In genomic region chr3:59049671-59050331, GRCh38 we compare ENCODE assay signal across 8 cellular contexts. TPM values are rescaled to one million over a fixed set of nuclear protein-coding genes. Genes with fewer than 3 reads are reported as not detected.
DNase-seq lines count a peak whose midpoint lies in the region; ATAC-seq, FAIRE-seq and TF ChIP-seq lines count a peak whose summit lies in the region.

Gene CFAP20DC, minus strand, starts transcription at chr3:59050025. Its CDS starts 394 bp downstream, at chr3:59049631.

- peaks cover 10% of the 10 kb centered on the region for H3K4me1 Mint-ChIP-seq in activated CD8-positive, alpha-beta memory T cell treated with anti-CD3 and anti-CD28 coated beads, Interleukin-2, amount 10 ng/mL, durations not matched to agents 7 days and 5 days

- ATAC-seq in GM19324 (IDR thresholded peaks at IDR 0.05; ENCODE audit: low FRiP score, unreplicated experiment), result peak; percentile 100
- ATAC-seq in HG03457 (IDR thresholded peaks at IDR 0.05; ENCODE audit: unreplicated experiment), result peak; percentile 99
- ATAC-seq in activated CD8-positive, alpha-beta memory T cell treated with anti-CD3 and anti-CD28 coated beads, Interleukin-2, amount 10 ng/mL, durations not matched to agents 7 days and 5 days, result peak; percentile 99

- CTCF ChIA-PET in BJ (lab: Yijun Ruan, JAX), result no interaction called here
- CTCF ChIA-PET in activated CD8-positive, alpha-beta memory T cell treated with anti-CD3 and anti-CD28 coated beads, Interleukin-2, amount 10 ng/mL, durations not matched to agents 7 days and 5 days (lab: Charles Lee), result interaction anchor here (0.6 kb wide), 1 partner anchor 418 kb away, joined by 3 read pairs; no protein-coding TSS in a partner anchor

- H3K36me3 ChIP-seq in BJ (ENCODE audit: control insufficient read depth, insufficient read depth, low read length), result no peaks in the 10 kb centered on the region

- H3K4me3 ChIP-seq in BJ (ENCODE audit: low read depth, low read length), result peak within 1 kb of the TSS; percentile 58

- DNase-seq in BJ (ENCODE audit: low read depth), result peak; percentile 62
- peak; percentile 97 for DNase-seq in NCI-H69 (lab: John Stamatoyannopoulos, UW)
- peak; percentile 94 for DNase-seq in activated CD8-positive, alpha-beta memory T cell treated with anti-CD3 and anti-CD28 coated beads, Interleukin-2, amount 10 ng/mL, durations not matched to agents 7 days and 5 days
- peak; percentile 95 for DNase-seq in mesenteric fat pad (ENCODE audit: low spot score)
- peak; percentile 72 for DNase-seq in stimulated activated CD8-positive, alpha-beta memory T cell treated with anti-CD3 and anti-CD28 coated beads, Interleukin-15, amount 100 ng/mL, for 1 hour (ENCODE audit: low read depth)

- H3K27me3 ChIP-seq in BJ (ENCODE audit: control insufficient read depth, insufficient read depth, low read length), result no peaks in the 10 kb centered on the region

- no peaks in the 10 kb centered on the region for H3K9me3 Mint-ChIP-seq in activated CD8-positive, alpha-beta memory T cell treated with anti-CD3 and anti-CD28 coated beads, Interleukin-2, amount 10 ng/mL, durations not matched to agents 7 days and 5 days (ENCODE audit: low read depth)

- H3K27me3 Mint-ChIP-seq in activated CD8-positive, alpha-beta memory T cell treated with anti-CD3 and anti-CD28 coated beads, Interleukin-2, amount 10 ng/mL, durations not matched to agents 7 days and 5 days, result peaks cover 6% of the 10 kb centered on the region

- no peaks in the 10 kb centered on the region for H3K36me3 Mint-ChIP-seq in activated CD8-positive, alpha-beta memory T cell treated with anti-CD3 and anti-CD28 coated beads, Interleukin-2, amount 10 ng/mL, durations not matched to agents 7 days and 5 days

- no peak for TF ChIP-seq CTCF in BJ (IDR thresholded peaks at IDR 0.05; ENCODE audit: insufficient read depth, low read depth, low read length)

- peak; percentile 90 for FAIRE-seq in endometrium (lab: Jason Lieb, UNC)

- peak within 1 kb of the TSS; percentile 61 for H3K4me3 Mint-ChIP-seq in activated CD8-positive, alpha-beta memory T cell treated with anti-CD3 and anti-CD28 coated beads, Interleukin-2, amount 10 ng/mL, durations not matched to agents 7 days and 5 days

- POLR2A ChIA-PET in BJ (lab: Charles Lee), result no interaction called here

- peak within 1 kb of the TSS; percentile 16 for H3K27ac Mint-ChIP-seq in activated CD8-positive, alpha-beta memory T cell treated with anti-CD3 and anti-CD28 coated beads, Interleukin-2, amount 10 ng/mL, durations not matched to agents 7 days and 5 days

RNA-seq across cellular contexts. Expression of gene CFAP20DC, which starts in this region (rescaled TPM):
- 0.81 and 2.2 TPM in 2 replicates for polyA plus RNA-seq in BJ (2011; rRNA removed)
- 0.57 and 0.62 TPM in 2 replicates for polyA minus RNA-seq in BJ (2011; rRNA and poly(A)+ RNA removed)
- total RNA-seq in activated CD8-positive, alpha-beta memory T cell treated with anti-CD3 and anti-CD28 coated beads, Interleukin-2, amount 10 ng/mL, durations not matched to agents 7 days and 5 days, result 1 to 10 TPM; 1.0 to 1.4 TPM
- not detected for total RNA-seq in mesenteric fat pad

Comparison
In these comparisons a context has a peak if more than half of its experiments do, and no peak if none do; other contexts are left out.
1. Peak in every context shown above with its lines: DNase-seq, ATAC-seq and H3K4me3 ChIP-seq.
2. Peak in DNase-seq in mesenteric fat pad; RNA of the gene not detected or under 1 TPM.